8 cellular contexts compared by ENCODE assay signal in genomic region chr15:42490743-42491539, GRCh38.
DNase-seq lines count a peak whose midpoint lies in the region; ATAC-seq and TF ChIP-seq lines count a peak whose summit lies in the region.

Gene ZNF106, minus strand, starts transcription at chr15:42491141. Its CDS starts 18,852 bp downstream, at chr15:42472289.

- DNase-seq in 8988T, result peak; percentile 58
- DNase-seq in NCI-H748 (lab: John Stamatoyannopoulos, UW; ENCODE audit: unreplicated experiment), result peak; percentile 85
- DNase-seq in activated CD4-positive, alpha-beta T cell treated with anti-CD3 and anti-CD28 coated beads, Interleukin-2, amount 50 U/mL, for 1 hour, result peak; percentile 80
- DNase-seq in left kidney (ENCODE audit: low read depth, low spot score), result peak; percentile 97
- peak; percentile 85 to 86 for DNase-seq in stimulated activated CD4-positive, alpha-beta T cell treated with anti-CD3 and anti-CD28 coated beads, Interleukin-2, amount 100 ng/mL, for 24 hours

- TF ChIP-seq POLR2A in GM18526 (IDR thresholded peaks at IDR 0.05; ENCODE audit: extremely low read depth, insufficient read length), result peak; percentile 88

- H3K36me3 Mint-ChIP-seq in dendritic cell treated with granulocyte-macrophage colony-stimulating factor and Interleukin-4, amounts not matched to agents 40 ng/mL and 50 ng/mL, for 4 days (ENCODE audit: low read depth), result peaks cover 44% of the 10 kb centered on the region

- intact Hi-C loops in dendritic cell treated with granulocyte-macrophage colony-stimulating factor and Interleukin-4, amounts not matched to agents 40 ng/mL and 50 ng/mL, for 4 days (cut with micrococcal nuclease), result loop anchor here (5.0 kb wide), 1 partner anchor 56 kb away; the partner anchor contains the start of genes HAUS2 and LRRC57

- peak; percentile 46 for ATAC-seq in HG03520 (IDR thresholded peaks at IDR 0.05; ENCODE audit: unreplicated experiment)

- peaks cover 59% of the 10 kb centered on the region for H3K4me1 Mint-ChIP-seq in dendritic cell treated with granulocyte-macrophage colony-stimulating factor and Interleukin-4, amounts not matched to agents 40 ng/mL and 50 ng/mL, for 4 days (ENCODE audit: low read depth)

- peak within 1 kb of the TSS; percentile 97 for H3K27ac Mint-ChIP-seq in dendritic cell treated with granulocyte-macrophage colony-stimulating factor and Interleukin-4, amounts not matched to agents 40 ng/mL and 50 ng/mL, for 4 days

- no peaks in the 10 kb centered on the region for H3K9me3 Mint-ChIP-seq in dendritic cell treated with granulocyte-macrophage colony-stimulating factor and Interleukin-4, amounts not matched to agents 40 ng/mL and 50 ng/mL, for 4 days

- H3K4me3 Mint-ChIP-seq in dendritic cell treated with granulocyte-macrophage colony-stimulating factor and Interleukin-4, amounts not matched to agents 40 ng/mL and 50 ng/mL, for 4 days, result peak within 1 kb of the TSS; percentile 95

- H3K27me3 Mint-ChIP-seq in dendritic cell treated with granulocyte-macrophage colony-stimulating factor and Interleukin-4, amounts not matched to agents 40 ng/mL and 50 ng/mL, for 4 days, result no peaks in the 10 kb centered on the region

Comparison
In these comparisons a context has a peak if more than half of its experiments do, and no peak if none do; other contexts are left out.
1. Peak in every context shown above with its lines: DNase-seq and ATAC-seq.